17 cellular contexts compared by ENCODE assay signal in the genomic region with DNA sequence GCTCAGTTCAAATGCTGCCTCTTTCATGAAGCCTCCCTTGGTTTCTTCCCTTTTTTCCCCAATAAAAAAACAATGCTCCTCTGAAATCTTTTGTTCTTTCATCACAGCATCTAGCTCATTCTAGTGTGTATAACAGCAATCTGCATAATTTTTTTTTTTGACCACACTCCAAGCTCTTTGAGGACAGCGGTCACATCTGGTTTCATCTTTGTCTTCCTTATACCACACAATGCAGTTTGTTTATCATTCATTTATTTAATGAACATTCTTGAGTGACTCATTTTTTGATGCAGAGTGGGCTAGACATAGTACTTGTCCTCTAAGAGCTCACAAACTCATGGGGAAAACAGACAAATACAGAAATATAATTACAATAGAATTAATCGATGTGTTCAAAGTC. TPM values are rescaled to one million over a fixed set of nuclear protein-coding genes. Genes with fewer than 3 reads are reported as not detected.
A peak's percentile ranks its signal among the peaks of the same experiment; 100 is the strongest.
DNase-seq lines count a peak whose midpoint lies in the region; ATAC-seq, FAIRE-seq and TF ChIP-seq lines count a peak whose summit lies in the region.
"Had no signal": no experiment of that assay in that cellular context is flagged by ENCODE, and none has a peak within 500 bp of the region (broad histone marks: within the 10 kb centered on the region; RNA-seq: fewer than 3 reads in every experiment).

No MANE protein-coding gene starts in this region.

- ATAC-seq in IMR-90 (ENCODE audit: low read depth) (peak; percentile 37), K562 (no peak)
- ATAC-seq: left colon had no signal

- CTCF ChIA-PET in IMR-90 (lab: Yijun Ruan, JAX) (interaction anchor here (0.5 to 1.3 kb wide), 5 partner anchors 23 to 609 kb away, joined by 3 to 5 read pairs (median 3); no protein-coding TSS in a partner anchor), K562 (lab: Yijun Ruan, JAX; ENCODE audit: low intra/inter-chr PET ratio) (no interaction called here)

- intact Hi-C loops in IMR-90 (cut with micrococcal nuclease) = no loop called here
- intact Hi-C loops in K562 (cut with micrococcal nuclease) = no loop called here

- 0 out of 2 replicates have a peak overlapping the region, but pooled peaks have one; percentile 2 for H2BK120ac ChIP-seq in IMR-90 (ENCODE audit: low read depth, low read length)

- no peak overlapping the region for H2BK5ac ChIP-seq in IMR-90 (ENCODE audit: low read depth, low read length, poor library complexity, severe bottlenecking)

- H3K27ac ChIP-seq in IMR-90 (ENCODE audit: insufficient read depth, low read length) (no peak overlapping the region), K562 (ENCODE audit: extremely low read depth, low read depth, low read length) (no peak overlapping the region), smooth muscle cell (ENCODE audit: low read depth) (peak overlapping the region; percentile 74)
- H3K27ac ChIP-seq: adrenal gland, epithelial cell of prostate, hepatocyte, PC-9, tibial artery, WERI-Rb-1 had no signal

- H3K36me3 ChIP-seq in GM06990 (ENCODE audit: control insufficient read depth, insufficient read depth, low read length) = no peaks in the 10 kb centered on the region
- H3K36me3 ChIP-seq in IMR-90 (ENCODE audit: control insufficient read depth, insufficient read depth, low read length) = no peaks in the 10 kb centered on the region
- H3K36me3 ChIP-seq in K562 (ENCODE audit: control insufficient read depth, insufficient read depth, low read length) = no peaks in the 10 kb centered on the region
- H3K36me3 ChIP-seq in smooth muscle cell (ENCODE audit: low read depth) = no peaks in the 10 kb centered on the region
- H3K36me3 ChIP-seq: adrenal gland, tibial artery, WERI-Rb-1 had no signal

- no peak overlapping the region for H3K9ac ChIP-seq in IMR-90 (ENCODE audit: low read depth, low read length)
- no peak overlapping the region for H3K9ac ChIP-seq in K562 (ENCODE audit: insufficient read depth in 1 of 2, low read depth in 2 of 2, low read length in 2 of 2)
- H3K9ac ChIP-seq in smooth muscle cell (ENCODE audit: low read depth) = no peak overlapping the region

- peaks cover 14% of the 10 kb centered on the region for H3F3A ChIP-seq in smooth muscle cell (ENCODE audit: low read depth)

- H4K91ac ChIP-seq in IMR-90 (ENCODE audit: insufficient read depth, low read depth, low read length) = no peak overlapping the region

- dilution Hi-C loops in IMR-90 (cut with HindIII; ENCODE audit: low sequenced_read_pairs, unreplicated experiment) = no loop called here

- no peaks in the 10 kb centered on the region for H3K9me3 ChIP-seq in IMR-90 (ENCODE audit: control insufficient read depth, insufficient read depth, low read length)
- no peaks in the 10 kb centered on the region for H3K9me3 ChIP-seq in K562 (replicated peaks; ENCODE audit: control insufficient read depth, insufficient read depth, low read depth, low read length)
- H3K9me3 ChIP-seq in smooth muscle cell (replicated peaks; ENCODE audit: low read depth) = no peaks in the 10 kb centered on the region
- H3K9me3 ChIP-seq: adrenal gland, tibial artery had no signal

- no peak overlapping the region for H4K8ac ChIP-seq in IMR-90 (ENCODE audit: low read depth in 2 of 2, low read length in 2 of 2)

- no peak overlapping the region for H2BK15ac ChIP-seq in IMR-90 (ENCODE audit: low read depth, low read length)

- no peak overlapping the region for H2AFZ ChIP-seq in IMR-90 (replicated peaks; ENCODE audit: low read length, poor library complexity)
- no peak overlapping the region for H2AFZ ChIP-seq in K562 (ENCODE audit: low read depth, low read length)
- H2AFZ ChIP-seq in smooth muscle cell (ENCODE audit: low read depth) = no peak overlapping the region
- H2AFZ ChIP-seq: hepatocyte, PC-9 had no signal

- no peak overlapping the region for H3K4ac ChIP-seq in IMR-90 (ENCODE audit: low read depth, low read length)

- H2AK9ac ChIP-seq in IMR-90 (replicated peaks; ENCODE audit: low read depth, low read length, poor library complexity) = no peak overlapping the region

- no peak overlapping the region for H3K18ac ChIP-seq in IMR-90 (ENCODE audit: low read depth, low read length)

- in situ Hi-C loops in IMR-90 (cut with MboI; ENCODE audit: low sequenced_read_pairs) = no loop called here
- in situ Hi-C loops in K562 (cut with MboI) = no loop called here

- BruUV-seq in IMR-90 (replicated peaks; lab: Mats Ljungman, UMichigan) (no TSS peak), K562 (replicated peaks; lab: Mats Ljungman, UMichigan) (no TSS peak)

- H3K4me1 ChIP-seq in IMR-90 (ENCODE audit: control insufficient read depth, insufficient read depth, low read length) = peaks cover 7% of the 10 kb centered on the region
- no peaks in the 10 kb centered on the region for H3K4me1 ChIP-seq in K562 (replicated peaks in 1 of 2; ENCODE audit: control insufficient read depth in 2 of 2, insufficient read depth in 2 of 2, low read length in 2 of 2)
- peaks cover 53% of the 10 kb centered on the region for H3K4me1 ChIP-seq in smooth muscle cell (ENCODE audit: low read depth)
- H3K4me1 ChIP-seq: tibial artery had no signal

- peak overlapping the region; percentile 25; the same call in 1 of the 2 replicates for H3K14ac ChIP-seq in IMR-90 (replicated peaks; ENCODE audit: low read depth, low read length)

- H3K27me3 ChIP-seq in GM06990 (replicated peaks; ENCODE audit: control insufficient read depth, insufficient read depth, low read length) = no peaks in the 10 kb centered on the region
- H3K27me3 ChIP-seq in IMR-90 (ENCODE audit: control insufficient read depth, insufficient read depth, low read length) = no peaks in the 10 kb centered on the region
- no peaks in the 10 kb centered on the region for H3K27me3 ChIP-seq in K562 (ENCODE audit: control insufficient read depth in 2 of 2, insufficient read depth in 2 of 2, low read length in 2 of 2)
- H3K27me3 ChIP-seq in smooth muscle cell (ENCODE audit: low read depth) = no peaks in the 10 kb centered on the region
- H3K27me3 ChIP-seq: adrenal gland, hepatocyte, tibial artery had no signal

- TF ChIP-seq CTCF in GM06990 (IDR thresholded peaks at IDR 0.05; ENCODE audit: insufficient read depth, low read length, poor library complexity, severe bottlenecking) (no peak), IMR-90 (conservative IDR thresholded peaks at IDR 0.05; ENCODE audit: low read depth, low read length) (no peak), K562 (IDR thresholded peaks at IDR 0.05 in 2 of 3, conservative IDR thresholded peaks at IDR 0.05 in 1 of 3; ENCODE audit: insufficient read depth in 2 of 3, low read depth in 1 of 3, low read length in 3 of 3) (no peak), smooth muscle cell (IDR thresholded peaks at IDR 0.05; ENCODE audit: borderline replicate concordance, insufficient read depth, poor library complexity, severe bottlenecking) (no peak)

- H3K4me3 ChIP-seq in GM06990 (replicated peaks; ENCODE audit: low read depth, low read length) (no peak overlapping the region), IMR-90 (ENCODE audit: insufficient read depth, low read depth, low read length) (no peak overlapping the region), K562 (no peak overlapping the region), smooth muscle cell (no peak overlapping the region)
- H3K4me3 ChIP-seq: adrenal gland, hepatocyte, PC-9, tibial artery had no signal

- H2AK5ac ChIP-seq in IMR-90 (ENCODE audit: low read depth, low read length) = peak overlapping the region; percentile 1; the same call in 1 of the 2 replicates

- no peak for FAIRE-seq in K562 (lab: Jason Lieb, UNC)

- DNase-seq in GM06990 (ENCODE audit: extremely low read depth, insufficient read length) (peak; percentile 38), IMR-90 (peak; percentile 48), K562 (ENCODE audit: extremely low read depth in 1 of 4, low spot score in 3 of 4) (no peak), smooth muscle cell (lab: John Stamatoyannopoulos, UW; ENCODE audit: unreplicated experiment) (no peak), NAMALWA (ENCODE audit: low spot score) (no peak), NCI-H2227 treated with DMSO at 0.1 percent for 48 hours (lab: John Stamatoyannopoulos, UW) (no peak), NCI-H128 (lab: John Stamatoyannopoulos, UW; ENCODE audit: unreplicated experiment) (no peak)
- DNase-seq: adrenal gland, GDM1, H9, left colon, NCI-H524, PC-9, tibial artery, WERI-Rb-1 had no signal

- TF ChIP-seq RAD21 in IMR-90 (IDR thresholded peaks at IDR 0.05; ENCODE audit: low read length) = no peak
- TF ChIP-seq RAD21 in K562 (CRISPR knock-in tag; conservative IDR thresholded peaks at IDR 0.05 in 1 of 2, IDR thresholded peaks at IDR 0.05 in 1 of 2) = no peak

- peaks cover 38 to 65% of the 10 kb centered on the region in 2 experiments for H3K79me1 ChIP-seq in IMR-90 (ENCODE audit: low read depth in 1 of 2, low read length in 2 of 2)

- H3K23ac ChIP-seq in IMR-90 (ENCODE audit: low read depth, low read length) = no peak overlapping the region

- H3K79me2 ChIP-seq in K562 (ENCODE audit: control insufficient read depth, insufficient read depth, low read length) = no peaks in the 10 kb centered on the region
- peaks cover 94% of the 10 kb centered on the region for H3K79me2 ChIP-seq in smooth muscle cell (ENCODE audit: low read depth)

- H3K4me2 ChIP-seq in IMR-90 (ENCODE audit: low read depth, low read length) (no peak overlapping the region), K562 (ENCODE audit: insufficient read depth, low read length) (no peak overlapping the region), smooth muscle cell (peak overlapping the region; percentile 26)
- H3K4me2 ChIP-seq: hepatocyte, PC-9 had no signal

- TF ChIP-seq EP300 in K562 (IDR thresholded peaks at IDR 0.05; ENCODE audit: low read length) = no peak

- H4K5ac ChIP-seq in IMR-90 (ENCODE audit: low read depth, low read length) = no peak overlapping the region

- WGBS in IMR-90 (ENCODE audit: extremely low coverage in 2 of 2, insufficient read length in 1 of 2), 2 experiments = no CpG with 5 or more reads among the region's 2 CpGs
- WGBS in K562 (ENCODE audit: insufficient coverage, low coverage, missing lambda C conversion rate) = 0% methylated on average over 2 of the region's 2 CpGs
- WGBS in smooth muscle cell (ENCODE audit: low lambda C conversion rate) = 70% methylated on average over 2 of the region's 2 CpGs

- no peak overlapping the region for H3K56ac ChIP-seq in IMR-90 (ENCODE audit: extremely low read depth, insufficient read depth, low read length)

- H4K20me1 ChIP-seq in IMR-90 (ENCODE audit: insufficient read depth, low read length) (peaks cover 3% of the 10 kb centered on the region; the same call in 1 of the 2 replicates), K562 (replicated peaks; ENCODE audit: control insufficient read depth, insufficient read depth, low read length) (no peaks in the 10 kb centered on the region), smooth muscle cell (ENCODE audit: low read depth) (peaks cover 17% of the 10 kb centered on the region)

- TF ChIP-seq POLR2A in IMR-90 (IDR thresholded peaks at IDR 0.05; ENCODE audit: low read depth, low read length) (no peak), K562 (conservative IDR thresholded peaks at IDR 0.05) (no peak)

- no peak overlapping the region for H2BK20ac ChIP-seq in IMR-90 (ENCODE audit: low read depth, low read length)

- H3K9me1 ChIP-seq in IMR-90 (ENCODE audit: insufficient read depth, low read length) (peaks cover 16% of the 10 kb centered on the region), K562 (ENCODE audit: control insufficient read depth, insufficient read depth, low read length) (no peaks in the 10 kb centered on the region)

- POLR2A ChIA-PET in IMR-90 (lab: Charles Lee; ENCODE audit: unreplicated experiment) = no interaction called here
- POLR2A ChIA-PET in K562 (lab: Yijun Ruan, JAX) = no interaction called here

RNA-seq across cellular contexts. Expression of gene GNG2, which starts 7.3 kb away (rescaled TPM):
- 13.1 and 18.6 TPM in 2 replicates for total RNA-seq in IMR-90 (2012; rRNA removed)
- polyA plus RNA-seq in IMR-90 (2012; rRNA removed) = 13.5 and 14.6 TPM in 2 replicates
- 4.8 and 7.4 TPM in 2 replicates for polyA plus RNA-seq in IMR-90 (2012; cell fraction: cytosol; rRNA removed)
- polyA plus RNA-seq in IMR-90 (2012; cell fraction: nucleus; rRNA removed; ENCODE audit: low replicate concordance) = 1.1 and 6.2 TPM in 2 replicates
- not detected in 2 replicates for total RNA-seq in K562 (2011; cell fraction: chromatin; rRNA removed; ENCODE audit: low replicate concordance)
- total RNA-seq in K562 (2011; cell fraction: nucleolus; rRNA removed) = not detected in 2 replicates
- not detected in 2 replicates for total RNA-seq in K562 (2011; cell fraction: nucleoplasm; rRNA removed)
- total RNA-seq in K562 (2014; rRNA removed) = not detected in 2 replicates
- total RNA-seq in K562 (2014; rRNA removed; fragmentation: Illumina TruSeq; extraction: Trizol) = not detected in 2 replicates
- not detected in 2 replicates for total RNA-seq in K562 (2015; rRNA removed; fragmentation: Illumina TruSeq; extraction: Trizol)
- total RNA-seq in K562 (2021) = 0.18 TPM in 1 of 2 replicates, not detected in the other
- polyA plus RNA-seq in K562 (2011; rRNA removed) = 0.12 TPM in 1 of 2 replicates, not detected in the other
- not detected in 2 replicates for polyA plus RNA-seq in K562 (2011; cell fraction: cytosol; rRNA removed)
- polyA plus RNA-seq in K562 (2011; cell fraction: nucleus; rRNA removed) = not detected in 2 replicates
- 0.07 TPM in 1 of 2 replicates, not detected in the other for polyA plus RNA-seq in K562 (2012)
- polyA plus RNA-seq in K562 (2014; fragmentation: Illumina TruSeq; extraction: Trizol) = not detected in 2 replicates
- not detected for polyA plus RNA-seq in K562 (2014; fragmentation: Nextera tagmentation; extraction: Ambion mirVana)
- not detected in 2 replicates for polyA plus RNA-seq in K562 (2014; rRNA removed)
- not detected in 2 replicates for polyA minus RNA-seq in K562 (2011; rRNA and poly(A)+ RNA removed)
- not detected in 2 replicates for polyA minus RNA-seq in K562 (2011; cell fraction: cytosol; rRNA and poly(A)+ RNA removed)
- polyA minus RNA-seq in K562 (2011; cell fraction: nucleus; rRNA and poly(A)+ RNA removed) = not detected in 2 replicates
- 128 and 132 TPM in 2 replicates for total RNA-seq in smooth muscle cell
- 61.5 and 83.6 TPM in 2 replicates for polyA plus RNA-seq in smooth muscle cell

Comparison
In these comparisons a context has a peak if more than half of its experiments do, and no peak if none do; other contexts are left out.
1. DNase-seq: peak in GM06990 (single experiment) and IMR-90 (single experiment); none in K562 (0 of 4), smooth muscle cell (single experiment), NAMALWA (single experiment), NCI-H2227 treated with DMSO at 0.1 percent for 48 hours (single experiment) and NCI-H128 (single experiment).
2. RNA of gene GNG2, which starts 7.3 kb away (total RNA-seq): 128 to 132 TPM in smooth muscle cell and 13.1 to 18.6 TPM in IMR-90; 0.18 TPM in K562; every median in the first group is over 10 times any median in the second.